Comparison of ENCODE assay signal across 10 cellular contexts in genomic region chr7:464712-465461, GRCh38. TPM values are rescaled to one million over a fixed set of nuclear protein-coding genes. Genes with fewer than 3 reads are reported as not detected.
DNase-seq lines count a peak whose midpoint lies in the region; ATAC-seq and TF ChIP-seq lines count a peak whose summit lies in the region.
"Had no signal": no experiment of that assay in that cellular context is flagged by ENCODE, and none has a peak within 500 bp of the region (broad histone marks: within the 10 kb centered on the region; RNA-seq: fewer than 3 reads in every experiment).

No MANE protein-coding gene starts in this region.

- ATAC-seq in omental fat pad (ENCODE audit: low FRiP score), result no peak
- no peak for ATAC-seq in GM19452 (IDR thresholded peaks at IDR 0.05; ENCODE audit: unreplicated experiment)
- no peak for ATAC-seq in GM21786 (IDR thresholded peaks at IDR 0.05; ENCODE audit: unreplicated experiment)
- ATAC-seq: K562 had no signal

- H3K9ac ChIP-seq in NT2/D1 (ENCODE audit: insufficient read length, low read depth), result peak overlapping the region; percentile 65
- H3K9ac ChIP-seq: parathyroid adenoma had no signal

- no peaks in the 10 kb centered on the region for H3K9me3 ChIP-seq in NT2/D1 (ENCODE audit: insufficient read depth, low read length)

- H3K4me1 ChIP-seq in NT2/D1 (ENCODE audit: insufficient read depth, insufficient read length), result peaks cover 36% of the 10 kb centered on the region
- H3K4me1 ChIP-seq: parathyroid adenoma had no signal

- no peaks in the 10 kb centered on the region for H3K27me3 ChIP-seq in NT2/D1 (ENCODE audit: insufficient read depth, insufficient read length)

- no peak for TF ChIP-seq CTCF in AG10803 (conservative IDR thresholded peaks at IDR 0.05; ENCODE audit: low read length)
- TF ChIP-seq CTCF in foreskin fibroblast (IDR thresholded peaks at IDR 0.05; ENCODE audit: low read depth, low read length), result no peak
- no peak for TF ChIP-seq CTCF in omental fat pad (IDR thresholded peaks at IDR 0.05)

- H3K4me3 ChIP-seq in AG10803 (ENCODE audit: low read length) (no peak overlapping the region), NT2/D1 (ENCODE audit: insufficient read length, low read depth) (no peak overlapping the region), foreskin fibroblast (ENCODE audit: low read depth in 1 of 2, low read length in 2 of 2) (no peak overlapping the region)
- H3K4me3 ChIP-seq: K562 had no signal

- no peaks in the 10 kb centered on the region for H3K36me3 ChIP-seq in NT2/D1 (ENCODE audit: insufficient read depth, insufficient read length, low read length)

- DNase-seq in AG10803 (ENCODE audit: low read depth) (peak; percentile 84), NT2/D1 (ENCODE audit: low read depth, low spot score) (no peak), foreskin fibroblast (peak; percentile 75 to 79), omental fat pad (ENCODE audit: low spot score) (peak; percentile 9), NCI-H524 (lab: John Stamatoyannopoulos, UW) (no peak)
- no peak for DNase-seq in activated CD4-positive, alpha-beta T cell treated with anti-CD3 and anti-CD28 coated beads, Interleukin-2, amount 50 U/mL, for 4 hours

RNA-seq across cellular contexts. Expression of gene PDGFA, which starts 54.8 kb away (rescaled TPM):
- 10 to 100 TPM in 1 of 4 donors, 1 to 10 TPM in 3; 7.0 to 23.7 (median 8.8) TPM for total RNA-seq in omental fat pad

Comparison
In these comparisons a context has a peak if more than half of its experiments do, and no peak if none do; other contexts are left out.
1. DNase-seq: peak in AG10803 (single experiment), foreskin fibroblast (2 of 2) and omental fat pad (single experiment); none in NT2/D1 (single experiment), activated CD4-positive, alpha-beta T cell treated with anti-CD3 and anti-CD28 coated beads, Interleukin-2, amount 50 U/mL, for 4 hours (0 of 2) and NCI-H524 (0 of 2).